8 cellular contexts compared by ENCODE assay signal in the genomic region with DNA sequence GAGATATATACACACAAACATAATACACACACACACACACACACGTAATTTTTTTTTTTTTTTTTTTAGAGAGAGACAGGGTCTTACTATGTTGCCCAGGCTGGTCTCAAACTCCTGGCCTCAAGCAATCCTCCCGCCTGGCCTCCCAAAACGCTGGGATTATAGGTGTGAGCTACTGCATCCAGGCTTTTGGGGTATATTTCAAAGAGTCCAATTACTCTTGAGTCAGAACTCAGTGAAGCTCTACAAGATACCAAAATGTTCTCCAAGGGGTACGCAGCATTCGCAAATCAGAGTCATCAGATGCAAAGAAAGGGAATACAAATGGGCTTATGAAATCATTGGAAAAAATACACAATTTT. TPM values are rescaled to one million over a fixed set of nuclear protein-coding genes. Genes with fewer than 3 reads are reported as not detected.
DNase-seq lines count a peak whose midpoint lies in the region; ATAC-seq and TF ChIP-seq lines count a peak whose summit lies in the region.

No MANE protein-coding gene starts in this region.

- H3K27ac Mint-ChIP-seq in neural crest cell (ENCODE audit: unreplicated experiment): peak overlapping the region; percentile 97

- H3K9me3 ChIP-seq in adrenal gland (replicated peaks in 1 of 3): no peaks in the 10 kb centered on the region

- peak overlapping the region in 4 of 5 donors; percentile 63 to 90 (median 76) for H3K27ac ChIP-seq in adrenal gland

- DNase-seq in adrenal gland (no peak), neural crest cell (ENCODE audit: low read depth, low spot score) (no peak)
- no peak for DNase-seq in stimulated activated CD4-positive, alpha-beta T cell treated with anti-CD3 and anti-CD28 coated beads, Interleukin-2, amount 100 ng/mL, for 48 hours

- peaks cover 19 to 36% of the 10 kb centered on the region in 2 donors for H3K4me1 ChIP-seq in adrenal gland (replicated peaks in 1 of 2)

- H3K4me3 ChIP-seq in adrenal gland: no peak overlapping the region

- H3K36me3 ChIP-seq in adrenal gland (replicated peaks in 1 of 2): no peaks in the 10 kb centered on the region

- no peaks in the 10 kb centered on the region for H3K36me3 Mint-ChIP-seq in neural crest cell (ENCODE audit: low read depth)

- no peaks in the 10 kb centered on the region for H3K9me3 Mint-ChIP-seq in neural crest cell

- no peaks in the 10 kb centered on the region for H3K27me3 Mint-ChIP-seq in neural crest cell (ENCODE audit: low read depth)

- H3K27me3 ChIP-seq in adrenal gland: no peaks in the 10 kb centered on the region

- peaks cover 65% of the 10 kb centered on the region for H3K4me1 Mint-ChIP-seq in neural crest cell

- TF ChIP-seq CTCF in adrenal gland (IDR thresholded peaks at IDR 0.05) (no peak), neural crest cell (conservative IDR thresholded peaks at IDR 0.05) (no peak)

- TF ChIP-seq POLR2A in GM18505 (IDR thresholded peaks at IDR 0.05; ENCODE audit: borderline replicate concordance, extremely low read depth, insufficient read depth, insufficient read length) (no peak), adrenal gland (IDR thresholded peaks at IDR 0.05) (no peak)

- WGBS in adrenal gland, 4 donors: 53 to 61% (median 56%) methylated on average over 5 of the region's 5 CpGs

- intact Hi-C loops in adrenal gland (cut with DNase I): no loop called here

- ATAC-seq in GM18505 (IDR thresholded peaks at IDR 0.05; ENCODE audit: unreplicated experiment) (peak; percentile 16), HG02852 (IDR thresholded peaks at IDR 0.05; ENCODE audit: unreplicated experiment) (peak; percentile 4), GM21367 (IDR thresholded peaks at IDR 0.05; ENCODE audit: unreplicated experiment) (no peak), GM21381 (IDR thresholded peaks at IDR 0.05; ENCODE audit: unreplicated experiment) (no peak), HG02970 (IDR thresholded peaks at IDR 0.05; ENCODE audit: low FRiP score, unreplicated experiment) (no peak)

- peak overlapping the region; percentile 45 for H3K4me3 Mint-ChIP-seq in neural crest cell

RNA-seq across cellular contexts. Expression of a gene that starts 54.0 kb away (rescaled TPM):
- total RNA-seq in adrenal gland (10 to 100 TPM; 13.1 to 49.3 (median 35.3) TPM), neural crest cell (29.3 and 30.9 TPM in 2 replicates)
- polyA plus RNA-seq in adrenal gland: 10 to 100 TPM; 12.2 to 19.7 (median 17.6) TPM

Comparison
In these comparisons a context has a peak if more than half of its experiments do, and no peak if none do; other contexts are left out.
1. ATAC-seq: peak in GM18505 (single experiment) and HG02852 (single experiment); none in GM21367 (single experiment), GM21381 (single experiment) and HG02970 (single experiment).